In genomic region chr6:153130515-153131036, GRCh38 we compare ENCODE assay signal across 8 cellular contexts. TPM values are rescaled to one million over a fixed set of nuclear protein-coding genes. Genes with fewer than 3 reads are reported as not detected.
DNase-seq lines count a peak whose midpoint lies in the region; ATAC-seq and TF ChIP-seq lines count a peak whose summit lies in the region.

No MANE protein-coding gene starts in this region.

- peaks cover 18% of the 10 kb centered on the region for H3K4me1 ChIP-seq in PC-3 (ENCODE audit: insufficient read depth, low read length)

- H3K9me3 ChIP-seq in PC-3 (ENCODE audit: low read length), result no peaks in the 10 kb centered on the region

- no peaks in the 10 kb centered on the region for H3K27me3 ChIP-seq in PC-3 (ENCODE audit: low read length)

- H3K9me2 ChIP-seq in PC-3 (replicated peaks; ENCODE audit: low read length), result no peaks in the 10 kb centered on the region

- peak overlapping the region; percentile 92 to 95 (median 93) for H3K4me3 Mint-ChIP-seq in nephron

- H3K9me3 Mint-ChIP-seq in nephron, result peaks cover 3% of the 10 kb centered on the region

- no peak overlapping the region for H3K27ac Mint-ChIP-seq in nephron

- CTCF ChIA-PET in PC-3 (lab: Charles Lee), result no interaction called here

- H2AFZ ChIP-seq in PC-3 (ENCODE audit: low read length), result peak overlapping the region; percentile 96

- peak overlapping the region; percentile 97 for H3K4me2 ChIP-seq in PC-3 (ENCODE audit: low read length)

- no peaks in the 10 kb centered on the region for H3K79me2 ChIP-seq in PC-3 (ENCODE audit: low read length)

- H3F3A ChIP-seq in PC-3 (ENCODE audit: low read length, unreplicated experiment), result no peaks in the 10 kb centered on the region

- ATAC-seq in GM21723 (IDR thresholded peaks at IDR 0.05; ENCODE audit: unreplicated experiment) (peak; percentile 30), PC-3 (peak; percentile 37)

- peak overlapping the region; percentile 38; the same call in 1 of the 2 replicates for H3K9ac ChIP-seq in PC-3 (ENCODE audit: low read length)

- DNase-seq in PC-3 (no peak), epithelial cell of proximal tubule (ENCODE audit: low read depth) (no peak), NOMO-1 treated with dmso at 0.1 percent for 144 hours (lab: John Stamatoyannopoulos, UW; ENCODE audit: unreplicated experiment) (no peak)
- DNase-seq in activated CD4-positive, alpha-beta T cell treated with anti-CD3 and anti-CD28 coated beads, Interleukin-2, amount 50 U/mL, for 1 hour, result no peak
- DNase-seq in stimulated activated naive CD4-positive, alpha-beta T cell (lab: John Stamatoyannopoulos, UW), result no peak

- POLR2A ChIA-PET in PC-3 (lab: Charles Lee; ENCODE audit: unreplicated experiment), result no interaction called here

- TF ChIP-seq CTCF in PC-3 (conservative IDR thresholded peaks at IDR 0.05; ENCODE audit: low read depth, low read length), result no peak
- no peak for TF ChIP-seq CTCF in epithelial cell of proximal tubule (conservative IDR thresholded peaks at IDR 0.05; ENCODE audit: low read depth, low read length)
- TF ChIP-seq CTCF in nephron (IDR thresholded peaks at IDR 0.05; ENCODE audit: unreplicated experiment in 3 of 3), result no peak

- H3K36me3 ChIP-seq in PC-3 (ENCODE audit: low read depth, low read length), result no peaks in the 10 kb centered on the region

- H3K4me3 ChIP-seq in GM08714 (ENCODE audit: low read length), result peak overlapping the region; percentile 70
- peak overlapping the region; percentile 84 for H3K4me3 ChIP-seq in PC-3 (ENCODE audit: low read length)
- peak overlapping the region; percentile 92 for H3K4me3 ChIP-seq in epithelial cell of proximal tubule (ENCODE audit: low read depth, low read length)

- no TSS peak for BruUV-seq in PC-3 (replicated peaks; lab: Mats Ljungman, UMichigan)

- H3K36me3 Mint-ChIP-seq in nephron (ENCODE audit: low read depth), result no peaks in the 10 kb centered on the region

- peaks cover 53% of the 10 kb centered on the region for H3K27me3 Mint-ChIP-seq in nephron (ENCODE audit: low read depth)

- intact Hi-C loops in PC-3 (cut with micrococcal nuclease), result loop anchor here (2.0 kb wide), 1 partner anchor 36 kb away; no protein-coding TSS in a partner anchor

- H3K27ac ChIP-seq in PC-3 (ENCODE audit: low read length), result no peak overlapping the region

- H4K20me1 ChIP-seq in PC-3 (ENCODE audit: low read length), result no peaks in the 10 kb centered on the region

- H3K4me1 Mint-ChIP-seq in nephron, result peaks cover 10% of the 10 kb centered on the region

RNA-seq across cellular contexts. Expression of gene RGS17, which starts 0.5 kb away (rescaled TPM):
- 0.40 and 1.4 TPM in 2 replicates for total RNA-seq in PC-3 (2014; rRNA removed)
- total RNA-seq in epithelial cell of proximal tubule, result 3.9 and 8.0 TPM in 2 replicates
